1 cellular context compared by ENCODE assay signal in the genomic region with DNA sequence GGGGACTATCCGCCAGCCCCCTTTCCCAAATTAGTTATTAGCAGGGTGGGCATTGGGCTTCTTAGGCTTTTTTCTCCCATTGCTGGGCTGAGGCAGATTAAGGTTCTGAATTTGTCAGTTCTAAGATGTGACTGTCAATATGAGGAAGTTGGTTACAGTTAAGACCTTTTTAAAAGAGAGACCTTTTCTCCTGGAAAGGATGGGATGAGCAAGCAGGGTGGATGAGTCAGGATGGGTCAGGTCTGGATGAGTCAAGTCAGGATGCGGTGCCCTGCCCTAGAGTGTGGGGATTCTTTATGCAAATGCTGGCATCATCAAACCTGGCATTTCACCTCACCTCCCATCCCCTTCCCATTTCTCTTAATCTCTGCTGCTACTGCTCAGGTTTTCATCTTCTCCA.
TF ChIP-seq lines count a peak whose summit lies in the region.

No MANE protein-coding gene starts in this region.

TF ChIP-seq in K562, 482 proteins besides CTCF, POLR2A, EP300 and RAD21 (continued from another document):
- peak; percentile 85 for TF ChIP-seq ATF3 (IDR thresholded peaks at IDR 0.05)
- TF ChIP-seq ATF3 (CRISPR knock-in tag; conservative IDR thresholded peaks at IDR 0.05): no peak
- 0 out of 2 replicates have a peak, but pooled peaks have one; percentile 49 for TF ChIP-seq SMARCE1 (IDR thresholded peaks at IDR 0.05)
- no peak for TF ChIP-seq ZNF146 (CRISPR knock-in tag; IDR thresholded peaks at IDR 0.05; ENCODE audit: unreplicated experiment)
- TF ChIP-seq CTBP1 (IDR thresholded peaks at IDR 0.05; ENCODE audit: borderline replicate concordance): peak; percentile 64
- peak; percentile 66; the same call in 1 of the 2 replicates for TF ChIP-seq JUND (IDR thresholded peaks at IDR 0.05; ENCODE audit: borderline replicate concordance, low read depth, low read length)
- peak; percentile 47; the same call in 1 of the 3 replicates for TF ChIP-seq JUND (tag; IDR thresholded peaks at IDR 0.05; ENCODE audit: borderline replicate concordance, low read depth, low read length)
- TF ChIP-seq ARID1B (IDR thresholded peaks at IDR 0.05): peak; percentile 55
- TF ChIP-seq SPI1 (IDR thresholded peaks at IDR 0.05; ENCODE audit: borderline replicate concordance, low read depth, low read length): 0 out of 2 replicates have a peak, but pooled peaks have one; percentile 30
- TF ChIP-seq PYGO2 (tag; IDR thresholded peaks at IDR 0.05): no peak
- TF ChIP-seq JUN (IDR thresholded peaks at IDR 0.05; ENCODE audit: borderline replicate concordance, low read depth, low read length): peak; percentile 83; the same call in 1 of the 2 replicates
- no peak for TF ChIP-seq JUN (CRISPR knock-in tag; IDR thresholded peaks at IDR 0.05; ENCODE audit: borderline replicate concordance)
- TF ChIP-seq FOSL1 (tag; conservative IDR thresholded peaks at IDR 0.05): peak; percentile 89
- TF ChIP-seq PATZ1 (CRISPR knock-in tag; IDR thresholded peaks at IDR 0.05; ENCODE audit: borderline replicate concordance): no peak
- peak; percentile 35; the same call in 1 of the 2 replicates for TF ChIP-seq SMARCA4 (IDR thresholded peaks at IDR 0.05)
